ENCODE assay signal across 28 cellular contexts in genomic region chr6:158419339-158419909, GRCh38.
"Had no signal": no experiment of that assay in that cellular context is flagged by ENCODE, and none has a peak within 500 bp of the region (broad histone marks: within the 10 kb centered on the region; RNA-seq: fewer than 3 reads in every experiment).

No MANE protein-coding gene starts in this region.

- FAIRE-seq: astrocyte, bronchial epithelial cell, colon, frontal cortex had no signal

- H3K27me3 ChIP-seq: brain microvascular endothelial cell had no signal

- DNase-seq: activated CD4-positive, alpha-beta memory T cell treated with anti-CD3 and anti-CD28 coated beads for 36 hours; activated CD4-positive, alpha-beta T cell treated with anti-CD3 and anti-CD28 coated beads for 36 hours; activated CD4-positive, alpha-beta T cell treated with anti-CD3 and anti-CD28 coated beads, Interleukin-2, amount 10 ng/mL, durations not matched to agents 24 days and 14 days; activated CD4-positive, CD25-positive, alpha-beta regulatory T cell; activated CD4-positive, CD25-positive, alpha-beta regulatory T cell treated with anti-CD3 and anti-CD28 coated beads, Interleukin-2, amount 50 U/mL, for 72 hours; activated CD8-positive, alpha-beta memory T cell treated with anti-CD3 and anti-CD28 coated beads, Interleukin-2, amount 10 ng/mL, durations not matched to agents 7 days and 5 days; activated CD8-positive, alpha-beta memory T cell treated with anti-CD3 and anti-CD28 coated beads, Interleukin-2, amount 50 U/mL, for 48 hours; activated CD8-positive, alpha-beta T cell treated with anti-CD3 and anti-CD28 coated beads, Interleukin-2, amount 10 ng/mL, durations not matched to agents 7 days and 5 days; activated gamma-delta T cell; activated naive CD4-positive, alpha-beta T cell; activated naive CD4-positive, alpha-beta T cell treated with anti-CD3 and anti-CD28 coated beads, Interleukin-2, amount 10 ng/mL, durations not matched to agents 7 days and 5 days; activated naive CD8-positive, alpha-beta T cell treated with anti-CD3 and anti-CD28 coated beads, Interleukin-2, amount 10 ng/mL, durations not matched to agents 7 days and 5 days; activated T-cell treated with anti-CD3 and anti-CD28 coated beads for 4 hours; activated T-cell treated with anti-CD3 and anti-CD28 coated beads, Interleukin-2, amount 50 U/mL, for 24 hours; activated T-cell treated with anti-CD3 and anti-CD28 coated beads, Interleukin-2, amount 50 U/mL, for 72 hours; anterior cingulate cortex; brain microvascular endothelial cell; cortex of kidney; dermis blood vessel endothelial cell; effector CD8-positive, alpha-beta T cell; foreskin fibroblast; head of caudate nucleus; T-helper 1 cell; T-helper 17 cell had no signal
